ENCODE assay signal across 1 cellular context in the genomic region with DNA sequence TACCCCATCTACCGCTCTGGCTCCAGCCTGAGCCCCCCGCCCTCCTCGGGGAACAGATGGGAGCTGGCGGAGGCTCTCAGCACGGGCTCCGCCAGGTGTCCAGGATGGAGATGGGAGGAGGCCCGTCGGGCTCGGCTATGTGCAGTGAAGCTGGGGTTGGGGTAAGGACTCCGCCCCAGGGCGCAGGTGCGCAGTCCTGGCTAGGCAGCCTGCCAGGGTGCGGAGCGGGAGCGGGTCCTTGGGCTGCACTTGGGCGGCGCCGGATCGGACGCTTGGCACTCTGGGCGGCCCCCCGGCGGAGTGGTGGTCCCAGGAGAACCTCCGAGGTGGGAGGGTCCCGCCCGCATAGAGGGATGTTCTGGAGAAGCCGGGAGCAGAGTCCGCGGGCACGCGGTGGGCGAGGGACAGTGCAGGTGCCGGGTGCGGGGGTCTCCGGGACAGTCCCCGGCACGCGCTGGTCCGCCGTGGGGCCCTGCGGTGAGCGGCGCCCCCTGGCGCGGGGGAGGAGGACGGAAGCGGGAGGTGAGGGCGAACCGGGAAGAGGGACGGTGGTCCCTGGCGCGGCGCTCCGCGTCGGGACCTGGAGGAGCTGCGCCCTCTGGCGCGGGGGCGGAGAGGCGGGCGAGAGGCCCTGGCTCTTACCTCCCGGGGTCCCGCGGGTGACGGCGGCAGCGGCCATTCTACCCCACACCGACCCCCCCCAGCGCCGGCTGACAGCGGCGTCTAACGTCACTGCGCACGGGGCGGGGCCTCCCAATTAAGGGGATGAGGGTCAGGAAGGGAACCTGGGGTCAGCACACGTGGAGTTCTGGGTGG.
TF ChIP-seq lines count a peak whose summit lies in the region.

A gene with protein sequence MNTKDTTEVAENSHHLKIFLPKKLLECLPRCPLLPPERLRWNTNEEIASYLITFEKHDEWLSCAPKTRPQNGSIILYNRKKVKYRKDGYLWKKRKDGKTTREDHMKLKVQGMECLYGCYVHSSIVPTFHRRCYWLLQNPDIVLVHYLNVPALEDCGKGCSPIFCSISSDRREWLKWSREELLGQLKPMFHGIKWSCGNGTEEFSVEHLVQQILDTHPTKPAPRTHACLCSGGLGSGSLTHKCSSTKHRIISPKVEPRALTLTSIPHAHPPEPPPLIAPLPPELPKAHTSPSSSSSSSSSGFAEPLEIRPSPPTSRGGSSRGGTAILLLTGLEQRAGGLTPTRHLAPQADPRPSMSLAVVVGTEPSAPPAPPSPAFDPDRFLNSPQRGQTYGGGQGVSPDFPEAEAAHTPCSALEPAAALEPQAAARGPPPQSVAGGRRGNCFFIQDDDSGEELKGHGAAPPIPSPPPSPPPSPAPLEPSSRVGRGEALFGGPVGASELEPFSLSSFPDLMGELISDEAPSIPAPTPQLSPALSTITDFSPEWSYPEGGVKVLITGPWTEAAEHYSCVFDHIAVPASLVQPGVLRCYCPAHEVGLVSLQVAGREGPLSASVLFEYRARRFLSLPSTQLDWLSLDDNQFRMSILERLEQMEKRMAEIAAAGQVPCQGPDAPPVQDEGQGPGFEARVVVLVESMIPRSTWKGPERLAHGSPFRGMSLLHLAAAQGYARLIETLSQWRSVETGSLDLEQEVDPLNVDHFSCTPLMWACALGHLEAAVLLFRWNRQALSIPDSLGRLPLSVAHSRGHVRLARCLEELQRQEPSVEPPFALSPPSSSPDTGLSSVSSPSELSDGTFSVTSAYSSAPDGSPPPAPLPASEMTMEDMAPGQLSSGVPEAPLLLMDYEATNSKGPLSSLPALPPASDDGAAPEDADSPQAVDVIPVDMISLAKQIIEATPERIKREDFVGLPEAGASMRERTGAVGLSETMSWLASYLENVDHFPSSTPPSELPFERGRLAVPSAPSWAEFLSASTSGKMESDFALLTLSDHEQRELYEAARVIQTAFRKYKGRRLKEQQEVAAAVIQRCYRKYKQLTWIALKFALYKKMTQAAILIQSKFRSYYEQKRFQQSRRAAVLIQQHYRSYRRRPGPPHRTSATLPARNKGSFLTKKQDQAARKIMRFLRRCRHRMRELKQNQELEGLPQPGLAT (minus strand): TSS at position 725 of the 816 bp plus-strand sequence. CDS start 1,453 bp downstream, outside the sequence.

TF ChIP-seq in K562, 482 proteins besides CTCF, POLR2A, EP300 and RAD21 (continued from another document and continues in another):
- TF ChIP-seq, protein P1, sequence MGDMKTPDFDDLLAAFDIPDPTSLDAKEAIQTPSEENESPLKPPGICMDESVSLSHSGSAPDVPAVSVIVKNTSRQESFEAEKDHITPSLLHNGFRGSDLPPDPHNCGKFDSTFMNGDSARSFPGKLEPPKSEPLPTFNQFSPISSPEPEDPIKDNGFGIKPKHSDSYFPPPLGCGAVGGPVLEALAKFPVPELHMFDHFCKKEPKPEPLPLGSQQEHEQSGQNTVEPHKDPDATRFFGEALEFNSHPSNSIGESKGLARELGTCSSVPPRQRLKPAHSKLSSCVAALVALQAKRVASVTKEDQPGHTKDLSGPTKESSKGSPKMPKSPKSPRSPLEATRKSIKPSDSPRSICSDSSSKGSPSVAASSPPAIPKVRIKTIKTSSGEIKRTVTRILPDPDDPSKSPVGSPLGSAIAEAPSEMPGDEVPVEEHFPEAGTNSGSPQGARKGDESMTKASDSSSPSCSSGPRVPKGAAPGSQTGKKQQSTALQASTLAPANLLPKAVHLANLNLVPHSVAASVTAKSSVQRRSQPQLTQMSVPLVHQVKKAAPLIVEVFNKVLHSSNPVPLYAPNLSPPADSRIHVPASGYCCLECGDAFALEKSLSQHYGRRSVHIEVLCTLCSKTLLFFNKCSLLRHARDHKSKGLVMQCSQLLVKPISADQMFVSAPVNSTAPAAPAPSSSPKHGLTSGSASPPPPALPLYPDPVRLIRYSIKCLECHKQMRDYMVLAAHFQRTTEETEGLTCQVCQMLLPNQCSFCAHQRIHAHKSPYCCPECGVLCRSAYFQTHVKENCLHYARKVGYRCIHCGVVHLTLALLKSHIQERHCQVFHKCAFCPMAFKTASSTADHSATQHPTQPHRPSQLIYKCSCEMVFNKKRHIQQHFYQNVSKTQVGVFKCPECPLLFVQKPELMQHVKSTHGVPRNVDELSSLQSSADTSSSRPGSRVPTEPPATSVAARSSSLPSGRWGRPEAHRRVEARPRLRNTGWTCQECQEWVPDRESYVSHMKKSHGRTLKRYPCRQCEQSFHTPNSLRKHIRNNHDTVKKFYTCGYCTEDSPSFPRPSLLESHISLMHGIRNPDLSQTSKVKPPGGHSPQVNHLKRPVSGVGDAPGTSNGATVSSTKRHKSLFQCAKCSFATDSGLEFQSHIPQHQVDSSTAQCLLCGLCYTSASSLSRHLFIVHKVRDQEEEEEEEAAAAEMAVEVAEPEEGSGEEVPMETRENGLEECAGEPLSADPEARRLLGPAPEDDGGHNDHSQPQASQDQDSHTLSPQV (IDR thresholded peaks at IDR 0.05), result peak; percentile 32; the same call in 1 of the 2 replicates
- peak; percentile 48; the same call in 1 of the 2 replicates for TF ChIP-seq SNIP1 (IDR thresholded peaks at IDR 0.05; ENCODE audit: low read depth)
- TF ChIP-seq, protein P2, sequence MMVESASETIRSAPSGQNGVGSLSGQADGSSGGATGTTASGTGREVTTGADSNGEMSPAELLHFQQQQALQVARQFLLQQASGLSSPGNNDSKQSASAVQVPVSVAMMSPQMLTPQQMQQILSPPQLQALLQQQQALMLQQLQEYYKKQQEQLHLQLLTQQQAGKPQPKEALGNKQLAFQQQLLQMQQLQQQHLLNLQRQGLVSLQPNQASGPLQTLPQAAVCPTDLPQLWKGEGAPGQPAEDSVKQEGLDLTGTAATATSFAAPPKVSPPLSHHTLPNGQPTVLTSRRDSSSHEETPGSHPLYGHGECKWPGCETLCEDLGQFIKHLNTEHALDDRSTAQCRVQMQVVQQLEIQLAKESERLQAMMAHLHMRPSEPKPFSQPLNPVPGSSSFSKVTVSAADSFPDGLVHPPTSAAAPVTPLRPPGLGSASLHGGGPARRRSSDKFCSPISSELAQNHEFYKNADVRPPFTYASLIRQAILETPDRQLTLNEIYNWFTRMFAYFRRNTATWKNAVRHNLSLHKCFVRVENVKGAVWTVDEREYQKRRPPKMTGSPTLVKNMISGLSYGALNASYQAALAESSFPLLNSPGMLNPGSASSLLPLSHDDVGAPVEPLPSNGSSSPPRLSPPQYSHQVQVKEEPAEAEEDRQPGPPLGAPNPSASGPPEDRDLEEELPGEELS (CRISPR knock-in tag; IDR thresholded peaks at IDR 0.05; ENCODE audit: borderline replicate concordance), result no peak; the same call in 1 of the 2 replicates
- TF ChIP-seq, protein P3, sequence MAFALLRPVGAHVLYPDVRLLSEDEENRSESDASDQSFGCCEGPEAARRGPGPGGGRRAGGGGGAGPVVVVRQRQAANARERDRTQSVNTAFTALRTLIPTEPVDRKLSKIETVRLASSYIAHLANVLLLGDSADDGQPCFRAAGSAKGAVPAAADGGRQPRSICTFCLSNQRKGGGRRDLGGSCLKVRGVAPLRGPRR (CRISPR knock-in tag; IDR thresholded peaks at IDR 0.05), result no peak
- no peak for TF ChIP-seq SPI1 (IDR thresholded peaks at IDR 0.05; ENCODE audit: borderline replicate concordance, low read depth, low read length)
- TF ChIP-seq, protein P4, sequence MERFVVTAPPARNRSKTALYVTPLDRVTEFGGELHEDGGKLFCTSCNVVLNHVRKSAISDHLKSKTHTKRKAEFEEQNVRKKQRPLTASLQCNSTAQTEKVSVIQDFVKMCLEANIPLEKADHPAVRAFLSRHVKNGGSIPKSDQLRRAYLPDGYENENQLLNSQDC (CRISPR knock-in tag; IDR thresholded peaks at IDR 0.05), result 0 out of 2 replicates have a peak, but pooled peaks have one; percentile 3
- no peak for TF ChIP-seq CEBPG (CRISPR knock-in tag; IDR thresholded peaks at IDR 0.05)
- no peak for TF ChIP-seq CEBPG (tag; conservative IDR thresholded peaks at IDR 0.05 in 1 of 2, IDR thresholded peaks at IDR 0.05 in 1 of 2)
- TF ChIP-seq ZFP30 (CRISPR knock-in tag; IDR thresholded peaks at IDR 0.05; ENCODE audit: borderline replicate concordance), result no peak
- TF ChIP-seq, protein P5, sequence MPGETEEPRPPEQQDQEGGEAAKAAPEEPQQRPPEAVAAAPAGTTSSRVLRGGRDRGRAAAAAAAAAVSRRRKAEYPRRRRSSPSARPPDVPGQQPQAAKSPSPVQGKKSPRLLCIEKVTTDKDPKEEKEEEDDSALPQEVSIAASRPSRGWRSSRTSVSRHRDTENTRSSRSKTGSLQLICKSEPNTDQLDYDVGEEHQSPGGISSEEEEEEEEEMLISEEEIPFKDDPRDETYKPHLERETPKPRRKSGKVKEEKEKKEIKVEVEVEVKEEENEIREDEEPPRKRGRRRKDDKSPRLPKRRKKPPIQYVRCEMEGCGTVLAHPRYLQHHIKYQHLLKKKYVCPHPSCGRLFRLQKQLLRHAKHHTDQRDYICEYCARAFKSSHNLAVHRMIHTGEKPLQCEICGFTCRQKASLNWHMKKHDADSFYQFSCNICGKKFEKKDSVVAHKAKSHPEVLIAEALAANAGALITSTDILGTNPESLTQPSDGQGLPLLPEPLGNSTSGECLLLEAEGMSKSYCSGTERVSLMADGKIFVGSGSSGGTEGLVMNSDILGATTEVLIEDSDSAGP (CRISPR knock-in tag; IDR thresholded peaks at IDR 0.05), result no peak
- TF ChIP-seq, protein P6, sequence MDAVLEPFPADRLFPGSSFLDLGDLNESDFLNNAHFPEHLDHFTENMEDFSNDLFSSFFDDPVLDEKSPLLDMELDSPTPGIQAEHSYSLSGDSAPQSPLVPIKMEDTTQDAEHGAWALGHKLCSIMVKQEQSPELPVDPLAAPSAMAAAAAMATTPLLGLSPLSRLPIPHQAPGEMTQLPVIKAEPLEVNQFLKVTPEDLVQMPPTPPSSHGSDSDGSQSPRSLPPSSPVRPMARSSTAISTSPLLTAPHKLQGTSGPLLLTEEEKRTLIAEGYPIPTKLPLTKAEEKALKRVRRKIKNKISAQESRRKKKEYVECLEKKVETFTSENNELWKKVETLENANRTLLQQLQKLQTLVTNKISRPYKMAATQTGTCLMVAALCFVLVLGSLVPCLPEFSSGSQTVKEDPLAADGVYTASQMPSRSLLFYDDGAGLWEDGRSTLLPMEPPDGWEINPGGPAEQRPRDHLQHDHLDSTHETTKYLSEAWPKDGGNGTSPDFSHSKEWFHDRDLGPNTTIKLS (IDR thresholded peaks at IDR 0.05; ENCODE audit: borderline replicate concordance, low read depth), result peak; percentile 61; the same call in 1 of the 2 replicates
- no peak for TF ChIP-seq DDX20 (tag; IDR thresholded peaks at IDR 0.05; ENCODE audit: low read depth)
- TF ChIP-seq ZNF232 (CRISPR knock-in tag; IDR thresholded peaks at IDR 0.05), result 0 out of 2 replicates have a peak, but pooled peaks have one; percentile 36
- TF ChIP-seq, protein P7, sequence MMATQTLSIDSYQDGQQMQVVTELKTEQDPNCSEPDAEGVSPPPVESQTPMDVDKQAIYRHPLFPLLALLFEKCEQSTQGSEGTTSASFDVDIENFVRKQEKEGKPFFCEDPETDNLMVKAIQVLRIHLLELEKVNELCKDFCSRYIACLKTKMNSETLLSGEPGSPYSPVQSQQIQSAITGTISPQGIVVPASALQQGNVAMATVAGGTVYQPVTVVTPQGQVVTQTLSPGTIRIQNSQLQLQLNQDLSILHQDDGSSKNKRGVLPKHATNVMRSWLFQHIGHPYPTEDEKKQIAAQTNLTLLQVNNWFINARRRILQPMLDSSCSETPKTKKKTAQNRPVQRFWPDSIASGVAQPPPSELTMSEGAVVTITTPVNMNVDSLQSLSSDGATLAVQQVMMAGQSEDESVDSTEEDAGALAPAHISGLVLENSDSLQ (IDR thresholded peaks at IDR 0.05), result peak; percentile 60; the same call in 1 of the 2 replicates
- peak; percentile 87 for TF ChIP-seq CREM (IDR thresholded peaks at IDR 0.05; ENCODE audit: low read depth)
- TF ChIP-seq ZFX (CRISPR knock-in tag; IDR thresholded peaks at IDR 0.05), result peak; percentile 78
- peak; percentile 52 for TF ChIP-seq ZBTB1 (CRISPR knock-in tag; IDR thresholded peaks at IDR 0.05; ENCODE audit: borderline replicate concordance, low read depth)
- TF ChIP-seq PCBP1 (IDR thresholded peaks at IDR 0.05; ENCODE audit: low read depth, low read length, poor library complexity, severe bottlenecking), result peak; percentile 87
- TF ChIP-seq ZKSCAN1 (IDR thresholded peaks at IDR 0.05; ENCODE audit: low read depth, low read length), result peak; percentile 11; the same call in 1 of the 2 replicates
- peak in 1 of 2 experiments; percentile 74; a peak in 1 of 4 replicates for TF ChIP-seq KDM4B (IDR thresholded peaks at IDR 0.05; ENCODE audit: borderline replicate concordance in 2 of 2, low read depth in 1 of 2)
- TF ChIP-seq, protein P8, sequence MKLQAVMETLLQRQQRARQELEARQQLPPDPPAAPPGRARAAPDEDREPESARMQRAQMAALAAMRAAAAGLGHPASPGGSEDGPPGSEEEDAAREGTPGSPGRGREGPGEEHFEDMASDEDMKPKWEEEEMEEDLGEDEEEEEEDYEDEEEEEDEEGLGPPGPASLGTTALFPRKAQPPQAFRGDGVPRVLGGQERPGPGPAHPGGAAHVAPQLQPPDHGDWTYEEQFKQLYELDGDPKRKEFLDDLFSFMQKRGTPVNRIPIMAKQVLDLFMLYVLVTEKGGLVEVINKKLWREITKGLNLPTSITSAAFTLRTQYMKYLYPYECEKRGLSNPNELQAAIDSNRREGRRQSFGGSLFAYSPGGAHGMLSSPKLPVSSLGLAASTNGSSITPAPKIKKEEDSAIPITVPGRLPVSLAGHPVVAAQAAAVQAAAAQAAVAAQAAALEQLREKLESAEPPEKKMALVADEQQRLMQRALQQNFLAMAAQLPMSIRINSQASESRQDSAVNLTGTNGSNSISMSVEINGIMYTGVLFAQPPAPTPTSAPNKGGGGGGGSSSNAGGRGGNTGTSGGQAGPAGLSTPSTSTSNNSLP (IDR thresholded peaks at IDR 0.05; ENCODE audit: borderline replicate concordance, low read depth, low read length), result no peak
- no peak for TF ChIP-seq POLR2AphosphoS2 (IDR thresholded peaks at IDR 0.05; ENCODE audit: low read length)
- TF ChIP-seq CBX3 (IDR thresholded peaks at IDR 0.05; ENCODE audit: borderline replicate concordance in 1 of 2, low read length in 2 of 2), result peak in 1 of 2 experiments; percentile 67; a peak in 1 of 3 replicates
- TF ChIP-seq TCF7 (IDR thresholded peaks at IDR 0.05; ENCODE audit: borderline replicate concordance), result no peak
- TF ChIP-seq ZNF23 (CRISPR knock-in tag; IDR thresholded peaks at IDR 0.05), result no peak
- TF ChIP-seq, protein P9, sequence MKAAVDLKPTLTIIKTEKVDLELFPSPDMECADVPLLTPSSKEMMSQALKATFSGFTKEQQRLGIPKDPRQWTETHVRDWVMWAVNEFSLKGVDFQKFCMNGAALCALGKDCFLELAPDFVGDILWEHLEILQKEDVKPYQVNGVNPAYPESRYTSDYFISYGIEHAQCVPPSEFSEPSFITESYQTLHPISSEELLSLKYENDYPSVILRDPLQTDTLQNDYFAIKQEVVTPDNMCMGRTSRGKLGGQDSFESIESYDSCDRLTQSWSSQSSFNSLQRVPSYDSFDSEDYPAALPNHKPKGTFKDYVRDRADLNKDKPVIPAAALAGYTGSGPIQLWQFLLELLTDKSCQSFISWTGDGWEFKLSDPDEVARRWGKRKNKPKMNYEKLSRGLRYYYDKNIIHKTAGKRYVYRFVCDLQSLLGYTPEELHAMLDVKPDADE (conservative IDR thresholded peaks at IDR 0.05; ENCODE audit: control insufficient read depth, low read depth, low read length), result peak; percentile 64
- peak; percentile 84 for TF ChIP-seq ELF1 (tag; IDR thresholded peaks at IDR 0.05)
- TF ChIP-seq FOSL1 (tag; conservative IDR thresholded peaks at IDR 0.05), result peak; percentile 51; the same call in 1 of the 2 replicates
- TF ChIP-seq TBP (optimal IDR thresholded peaks at IDR 0.05; ENCODE audit: low read depth, low read length), result peak; percentile 43
- TF ChIP-seq ZFP1 (CRISPR knock-in tag; IDR thresholded peaks at IDR 0.05), result no peak
